Comparison of ENCODE assay signal across 17 cellular contexts in genomic region chr16:72645526-72645925, GRCh38.
"Had no signal": no experiment of that assay in that cellular context is flagged by ENCODE, and none has a peak within 500 bp of the region (broad histone marks: within the 10 kb centered on the region; RNA-seq: fewer than 3 reads in every experiment).

No MANE protein-coding gene starts in this region.

- H3K27ac Mint-ChIP-seq: activated CD4-positive, alpha-beta T cell treated with anti-CD3 and anti-CD28 coated beads, Interleukin-2, amount 10 ng/mL, durations not matched to agents 7 days and 5 days; activated naive CD8-positive, alpha-beta T cell treated with anti-CD3 and anti-CD28 coated beads, Interleukin-2, amount 50 U/mL, for 24 hours; natural killer cell treated with Interleukin-12 subunit alpha and Interleukin-12 subunit beta and Interleukin-15 and Interleukin-18, amount 100 ng/mL, for 72 hours; stimulated activated memory B cell treated with anti-CD40 and anti-IgM and Interleukin-4, amounts not matched to agents 10 μg/mL and 1 μg/mL and 100 μg/mL, for 72 hours had no signal

- H3K4me3 ChIP-seq: cardiac muscle cell, tibial artery had no signal

- H3K36me3 Mint-ChIP-seq: natural killer cell treated with Interleukin-12 subunit alpha and Interleukin-12 subunit beta and Interleukin-15 and Interleukin-18, amount 100 ng/mL, for 72 hours; stimulated activated memory B cell treated with anti-CD40 and anti-IgM and Interleukin-4, amounts not matched to agents 10 μg/mL and 1 μg/mL and 100 μg/mL, for 72 hours had no signal

- ATAC-seq: activated naive CD8-positive, alpha-beta T cell treated with anti-CD3 and anti-CD28 coated beads, Interleukin-2, amount 50 U/mL, for 24 hours; esophagus mucosa; left ventricle myocardium superior; natural killer cell treated with Interleukin-12 subunit alpha and Interleukin-12 subunit beta and Interleukin-15 and Interleukin-18, amount 100 ng/mL, for 72 hours; stimulated activated memory B cell treated with anti-CD40 and anti-IgM and Interleukin-4, amounts not matched to agents 10 μg/mL and 1 μg/mL and 100 μg/mL, for 72 hours had no signal

- DNase-seq: activated CD4-positive, alpha-beta T cell treated with anti-CD3 and anti-CD28 coated beads, Interleukin-2, amount 10 ng/mL, durations not matched to agents 7 days and 5 days; activated CD8-positive, alpha-beta memory T cell treated with anti-CD3 and anti-CD28 coated beads, Interleukin-2, amount 50 U/mL, for 48 hours; activated naive CD4-positive, alpha-beta T cell; activated naive CD8-positive, alpha-beta T cell treated with anti-CD3 and anti-CD28 coated beads, Interleukin-2, amount 50 U/mL, for 24 hours; foreskin fibroblast; glutamatergic neuron; kidney glomerular epithelial cell; left ventricle myocardium superior; mesenchymal stem cell; posterior cingulate gyrus; stimulated activated CD4-positive, alpha-beta T cell treated with anti-CD3 and anti-CD28 coated beads, Interleukin-2, amount 100 ng/mL, for 48 hours; T-helper 2 cell; tibial artery had no signal

- H3K27ac ChIP-seq: cardiac muscle cell, tibial artery had no signal

- H3K27me3 ChIP-seq: cardiac muscle cell, tibial artery had no signal

- H3K4me1 ChIP-seq: tibial artery had no signal

- H3K27me3 Mint-ChIP-seq: activated CD4-positive, alpha-beta T cell treated with anti-CD3 and anti-CD28 coated beads, Interleukin-2, amount 10 ng/mL, durations not matched to agents 7 days and 5 days; activated naive CD8-positive, alpha-beta T cell treated with anti-CD3 and anti-CD28 coated beads, Interleukin-2, amount 50 U/mL, for 24 hours; stimulated activated memory B cell treated with anti-CD40 and anti-IgM and Interleukin-4, amounts not matched to agents 10 μg/mL and 1 μg/mL and 100 μg/mL, for 72 hours had no signal

- H3K4me3 Mint-ChIP-seq: activated CD4-positive, alpha-beta T cell treated with anti-CD3 and anti-CD28 coated beads, Interleukin-2, amount 10 ng/mL, durations not matched to agents 7 days and 5 days; activated naive CD8-positive, alpha-beta T cell treated with anti-CD3 and anti-CD28 coated beads, Interleukin-2, amount 50 U/mL, for 24 hours; natural killer cell treated with Interleukin-12 subunit alpha and Interleukin-12 subunit beta and Interleukin-15 and Interleukin-18, amount 100 ng/mL, for 72 hours; stimulated activated memory B cell treated with anti-CD40 and anti-IgM and Interleukin-4, amounts not matched to agents 10 μg/mL and 1 μg/mL and 100 μg/mL, for 72 hours had no signal

- H3K36me3 ChIP-seq: cardiac muscle cell, tibial artery had no signal

- H3K9me3 Mint-ChIP-seq: natural killer cell treated with Interleukin-12 subunit alpha and Interleukin-12 subunit beta and Interleukin-15 and Interleukin-18, amount 100 ng/mL, for 72 hours had no signal
